ENCODE assay signal across 10 cellular contexts in genomic region chr9:14097215-14097614, GRCh38.
DNase-seq lines count a peak whose midpoint lies in the region; ATAC-seq, FAIRE-seq and TF ChIP-seq lines count a peak whose summit lies in the region.
"Had no signal": no experiment of that assay in that cellular context is flagged by ENCODE, and none has a peak within 500 bp of the region (broad histone marks: within the 10 kb centered on the region; RNA-seq: fewer than 3 reads in every experiment).

No MANE protein-coding gene starts in this region.

- no peaks in the 10 kb centered on the region for H3K9me3 ChIP-seq in endothelial cell of umbilical vein (replicated peaks; ENCODE audit: control insufficient read depth, insufficient read depth, low read length)
- no peaks in the 10 kb centered on the region for H3K9me3 ChIP-seq in mesodermal cell (ENCODE audit: control insufficient read depth, low read length)
- no peaks in the 10 kb centered on the region for H3K9me3 ChIP-seq in upper lobe of right lung
- H3K9me3 ChIP-seq in OCI-LY7 (ENCODE audit: low read length) = no peaks in the 10 kb centered on the region
- H3K9me3 ChIP-seq: SJSA1 had no signal

- intact Hi-C loops in endothelial cell of umbilical vein (cut with micrococcal nuclease) (loop anchor here (2.0 to 5.0 kb wide), 11 partner anchors 96 to 818 kb away; partner anchors contain the start of gene MPDZ), upper lobe of right lung (cut with DNase I) (no loop called here), OCI-LY7 (cut with micrococcal nuclease; ENCODE audit: unreplicated experiment) (loop anchor here (2.0 kb wide), 1 partner anchor 34 kb away; no protein-coding TSS in a partner anchor)

- peak; percentile 63 for ATAC-seq in upper lobe of right lung
- ATAC-seq in HG02970 (IDR thresholded peaks at IDR 0.05; ENCODE audit: low FRiP score, unreplicated experiment) = no peak

- H3K4me1 ChIP-seq in endothelial cell of umbilical vein (ENCODE audit: control insufficient read depth, extremely low read depth, insufficient read depth, low read length) (peaks cover 54% of the 10 kb centered on the region), mesodermal cell (ENCODE audit: control insufficient read depth, insufficient read depth, low read length, poor library complexity, severe bottlenecking) (peaks cover 23% of the 10 kb centered on the region), upper lobe of right lung (peaks cover 18% of the 10 kb centered on the region), OCI-LY7 (ENCODE audit: insufficient read depth, low read length, poor library complexity, severe bottlenecking) (no peaks in the 10 kb centered on the region)

- H3K36me3 ChIP-seq in endothelial cell of umbilical vein (ENCODE audit: control insufficient read depth in 2 of 2, extremely low read depth in 1 of 2, insufficient read depth in 2 of 2, low read length in 2 of 2) (peaks cover 6 to 12% of the 10 kb centered on the region in 2 experiments), mesodermal cell (ENCODE audit: control insufficient read depth, insufficient read depth, low read length) (no peaks in the 10 kb centered on the region), upper lobe of right lung (no peaks in the 10 kb centered on the region), OCI-LY7 (ENCODE audit: insufficient read depth, low read length) (no peaks in the 10 kb centered on the region)
- H3K36me3 ChIP-seq: SJSA1 had no signal

- H3K9me1 ChIP-seq in endothelial cell of umbilical vein (replicated peaks; ENCODE audit: control insufficient read depth, extremely low read depth, insufficient read depth, low read length) = no peaks in the 10 kb centered on the region

- CTCF ChIA-PET in endothelial cell of umbilical vein (lab: Charles Lee) (interaction anchor here (1.0 to 2.7 kb wide), 14 partner anchors 11 to 669 kb away, joined by 3 to 12 read pairs (median 3); no protein-coding TSS in a partner anchor), OCI-LY7 (lab: Charles Lee; ENCODE audit: unreplicated experiment) (no interaction called here)

- H3K9ac ChIP-seq in endothelial cell of umbilical vein (replicated peaks; ENCODE audit: extremely low read depth, insufficient read depth, low read length) = peak overlapping the region; percentile 89

- BruUV-seq in endothelial cell of umbilical vein (replicated peaks; lab: Mats Ljungman, UMichigan) = no TSS peak
- no TSS peak for BruUV-seq in OCI-LY7 (replicated peaks; lab: Mats Ljungman, UMichigan)

- H3K9me2 ChIP-seq in OCI-LY7 (ENCODE audit: insufficient read depth, low read length) = no peaks in the 10 kb centered on the region

- peaks cover 5% of the 10 kb centered on the region for H3K79me2 ChIP-seq in endothelial cell of umbilical vein (ENCODE audit: control insufficient read depth, insufficient read depth, low read length)
- no peaks in the 10 kb centered on the region for H3K79me2 ChIP-seq in OCI-LY7 (ENCODE audit: insufficient read depth, low read depth, low read length)

- H3K27me3 ChIP-seq in endothelial cell of umbilical vein (ENCODE audit: control insufficient read depth in 2 of 2, insufficient read depth in 2 of 2, low read length in 2 of 2) (no peaks in the 10 kb centered on the region), upper lobe of right lung (no peaks in the 10 kb centered on the region)
- H3K27me3 ChIP-seq: SJSA1 had no signal

- TF ChIP-seq POLR2A in endothelial cell of umbilical vein (IDR thresholded peaks at IDR 0.05; ENCODE audit: low read depth, low read length) = peak; percentile 77

- dilution Hi-C loops in endothelial cell of umbilical vein (cut with MboI; ENCODE audit: extremely low pct_ligation_motif_present, low sequenced_read_pairs) = no loop called here

- TF ChIP-seq CTCF in endothelial cell of umbilical vein (IDR thresholded peaks at IDR 0.05; ENCODE audit: extremely low read depth in 1 of 2, insufficient read depth in 1 of 2, low read depth in 1 of 2, low read length in 2 of 2) (no peak), upper lobe of right lung (IDR thresholded peaks at IDR 0.05) (no peak), OCI-LY7 (conservative IDR thresholded peaks at IDR 0.05; ENCODE audit: low read length) (no peak)

- no peaks in the 10 kb centered on the region for H4K20me1 ChIP-seq in endothelial cell of umbilical vein (replicated peaks; ENCODE audit: control insufficient read depth, extremely low read depth, insufficient read depth, low read length)
- H4K20me1 ChIP-seq in OCI-LY7 (ENCODE audit: insufficient read depth, low read length) = no peaks in the 10 kb centered on the region

- H3K4me3 ChIP-seq in endothelial cell of umbilical vein (replicated peaks in 1 of 3; ENCODE audit: insufficient read depth in 1 of 3, low read depth in 1 of 3, low read length in 3 of 3) (peak overlapping the region in 2 of 3 experiments; percentile 4 to 60), mesodermal cell (ENCODE audit: extremely low read depth, insufficient read depth, low read length, poor library complexity, severe bottlenecking) (no peak overlapping the region), upper lobe of right lung (no peak overlapping the region), OCI-LY7 (ENCODE audit: low read depth, low read length, poor library complexity, severe bottlenecking) (no peak overlapping the region)
- H3K4me3 ChIP-seq: SJSA1 had no signal

- FAIRE-seq in endothelial cell of umbilical vein (lab: Jason Lieb, UNC) = peak; percentile 74

- H2AFZ ChIP-seq in endothelial cell of umbilical vein (ENCODE audit: low read depth, low read length) = no peak overlapping the region
- no peak overlapping the region for H2AFZ ChIP-seq in OCI-LY7 (ENCODE audit: low read length)

- POLR2A ChIA-PET in endothelial cell of umbilical vein (lab: Charles Lee) (interaction anchor here (0.6 kb wide), 1 partner anchor 566 kb away, joined by 5 read pairs; no protein-coding TSS in a partner anchor), OCI-LY7 (lab: Charles Lee) (interaction anchor here (0.9 to 1.4 kb wide), 3 partner anchors 10 to 214 kb away, joined by 3 read pairs; no protein-coding TSS in a partner anchor)

- H3K4me2 ChIP-seq in endothelial cell of umbilical vein (ENCODE audit: insufficient read depth, low read length) (peak overlapping the region; percentile 78), OCI-LY7 (ENCODE audit: low read length) (no peak overlapping the region)

- DNase-seq in DMS53 (lab: John Stamatoyannopoulos, UW) (peak; percentile 53), DMS53 treated with DMSO at 0.1 percent for 48 hours (lab: John Stamatoyannopoulos, UW; ENCODE audit: unreplicated experiment) (no peak), endothelial cell of umbilical vein (ENCODE audit: low read depth, low spot score) (peak; percentile 89), upper lobe of right lung (no peak), OCI-LY7 (ENCODE audit: low spot score) (no peak), NOMO-1 treated with dmso at 0.1 percent for 144 hours (lab: John Stamatoyannopoulos, UW; ENCODE audit: unreplicated experiment) (no peak)
- DNase-seq: NCI-H1092 treated with DMSO at 0.1 percent for 48 hours had no signal

- 20% methylated on average over 1 of the region's 4 CpGs; no CpG with 5 or more reads in 1 of the 2 experiments for WGBS in mesodermal cell (ENCODE audit: insufficient coverage in 2 of 2), 2 experiments

- peak overlapping the region; percentile 96 for H3K27ac ChIP-seq in endothelial cell of umbilical vein (ENCODE audit: insufficient read depth, low read depth, low read length)
- peak overlapping the region; percentile 81 for H3K27ac ChIP-seq in mesodermal cell (ENCODE audit: low read depth, low read length, severe bottlenecking)
- H3K27ac ChIP-seq in upper lobe of right lung = peak overlapping the region; percentile 78
- H3K27ac ChIP-seq in OCI-LY7 (ENCODE audit: low read depth, low read length, poor library complexity, severe bottlenecking) = no peak overlapping the region
- H3K27ac ChIP-seq: SJSA1 had no signal

TF ChIP-seq in endothelial cell of umbilical vein, 7 proteins besides CTCF, POLR2A, EP300 and RAD21:
- peak; percentile 75 for TF ChIP-seq GATA2 (IDR thresholded peaks at IDR 0.05; ENCODE audit: insufficient read depth, insufficient read length, low read depth, low read length)
- TF ChIP-seq FOS (IDR thresholded peaks at IDR 0.05; ENCODE audit: borderline replicate concordance, insufficient read depth, low read length) = peak; percentile 34
- TF ChIP-seq MAX (IDR thresholded peaks at IDR 0.05; ENCODE audit: insufficient read depth, insufficient read length) = no peak
- peak; percentile 82 for TF ChIP-seq POLR2AphosphoS5 (IDR thresholded peaks at IDR 0.05; ENCODE audit: insufficient read depth, low read depth, low read length)

Comparison
In these comparisons a context has a peak if more than half of its experiments do, and no peak if none do; other contexts are left out.
1. DNase-seq: peak in DMS53 (single experiment) and endothelial cell of umbilical vein (single experiment); none in DMS53 treated with DMSO at 0.1 percent for 48 hours (single experiment), upper lobe of right lung (single experiment), OCI-LY7 (single experiment) and NOMO-1 treated with dmso at 0.1 percent for 144 hours (single experiment).
2. H3K4me3 ChIP-seq: peak in endothelial cell of umbilical vein (2 of 3); none in mesodermal cell (single experiment), upper lobe of right lung (single experiment) and OCI-LY7 (single experiment).